Comparison of ENCODE assay signal across 14 cellular contexts in the genomic region with DNA sequence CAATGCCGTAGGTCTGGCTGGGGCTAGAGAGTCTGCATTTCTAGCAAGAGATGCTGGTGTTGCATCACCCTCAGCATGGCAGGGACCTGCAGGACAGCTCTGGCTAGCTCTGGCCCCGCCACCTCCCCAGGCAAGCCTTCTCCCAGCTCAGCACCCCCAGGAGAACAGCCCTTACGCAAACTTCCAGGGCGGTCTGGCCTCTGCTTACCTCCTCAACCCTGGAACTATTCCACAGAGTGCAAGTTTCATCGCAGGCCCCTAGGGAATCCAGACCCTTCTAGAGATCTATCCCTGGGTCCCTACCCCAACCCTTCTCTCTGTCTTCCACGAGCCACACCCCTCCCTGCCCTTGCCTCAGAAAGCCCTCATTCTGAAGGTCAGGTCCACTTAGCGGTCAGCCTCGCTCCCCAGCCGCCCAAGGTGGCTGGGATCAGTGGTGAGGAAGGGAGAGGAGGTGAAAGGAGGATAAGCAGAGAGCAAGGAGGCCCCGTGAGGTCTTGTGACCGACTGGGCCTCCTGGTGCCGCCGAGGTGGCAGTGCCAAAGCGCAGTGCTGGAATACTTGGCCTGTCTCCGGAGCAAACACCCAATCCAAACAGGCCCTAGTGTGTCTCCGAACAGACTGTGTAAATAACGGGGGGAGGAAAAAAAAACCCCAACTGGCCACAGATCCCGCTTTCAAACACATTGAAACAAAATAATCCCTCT.
DNase-seq lines count a peak whose midpoint lies in the region; ATAC-seq and TF ChIP-seq lines count a peak whose summit lies in the region.
"Had no signal": no experiment of that assay in that cellular context is flagged by ENCODE, and none has a peak within 500 bp of the region (broad histone marks: within the 10 kb centered on the region; RNA-seq: fewer than 3 reads in every experiment).

No MANE protein-coding gene starts in this region.

- H3K27ac ChIP-seq in RWPE1, result peak overlapping the region; percentile 73
- H3K27ac ChIP-seq in trophoblast cell (ENCODE audit: low read depth, low read length), result peak overlapping the region; percentile 77
- H3K27ac ChIP-seq: coronary artery, SJSA1 had no signal

- no peaks in the 10 kb centered on the region for H3K27me3 ChIP-seq in trophoblast cell (ENCODE audit: insufficient read depth, low read length)
- H3K27me3 ChIP-seq: SJSA1 had no signal

- WGBS in trophoblast cell (ENCODE audit: extremely low coverage, insufficient coverage, insufficient read length), result no CpG with 5 or more reads among the region's 18 CpGs

- H3K23ac ChIP-seq in trophoblast cell (ENCODE audit: low read length), result no peak overlapping the region

- ATAC-seq in GM21825 (IDR thresholded peaks at IDR 0.05; ENCODE audit: unreplicated experiment) (no peak), HG03457 (IDR thresholded peaks at IDR 0.05; ENCODE audit: unreplicated experiment) (no peak), GM21717 (IDR thresholded peaks at IDR 0.05; ENCODE audit: unreplicated experiment) (no peak)
- ATAC-seq: stimulated activated naive B cell treated with anti-CD40 and anti-IgM and Interleukin-4, amounts not matched to agents 10 μg/mL and 1 μg/mL and 100 μg/mL, for 72 hours had no signal

- CTCF ChIA-PET in RWPE1 (lab: Yijun Ruan, JAX), result no interaction called here

- H2BK12ac ChIP-seq in trophoblast cell (ENCODE audit: low read length), result peak overlapping the region; percentile 68

- no peaks in the 10 kb centered on the region for H3K36me3 ChIP-seq in trophoblast cell (ENCODE audit: control insufficient read depth in 1 of 2, insufficient read depth in 2 of 2, low read length in 2 of 2)
- H3K36me3 ChIP-seq: SJSA1 had no signal

- H3K18ac ChIP-seq in trophoblast cell (ENCODE audit: low read length), result peak overlapping the region; percentile 68

- H2BK120ac ChIP-seq in trophoblast cell (ENCODE audit: insufficient read depth, low read length, poor library complexity), result peak overlapping the region; percentile 92

- POLR2A ChIA-PET in RWPE1 (lab: Yijun Ruan, JAX; ENCODE audit: low non-redundant PET), result no interaction called here

- peak overlapping the region; percentile 95 for H4K91ac ChIP-seq in trophoblast cell (ENCODE audit: low read depth, low read length)

- no peak for TF ChIP-seq CTCF in RWPE1 (conservative IDR thresholded peaks at IDR 0.05; ENCODE audit: low read depth)

- peak overlapping the region; percentile 29 for H3K4me2 ChIP-seq in trophoblast cell (ENCODE audit: low read length)

- H2AFZ ChIP-seq in trophoblast cell (ENCODE audit: insufficient read depth, low read length, poor library complexity), result peak overlapping the region; percentile 56

- H2AK5ac ChIP-seq in trophoblast cell (ENCODE audit: low read length), result peak overlapping the region; percentile 91

- H3K4ac ChIP-seq in trophoblast cell (ENCODE audit: low read depth, low read length), result peak overlapping the region; percentile 48

- no peak overlapping the region for H3K4me3 ChIP-seq in trophoblast cell (ENCODE audit: low read depth, low read length)
- H3K4me3 ChIP-seq: coronary artery, SJSA1 had no signal

- H3K4me1 ChIP-seq in trophoblast cell (ENCODE audit: control insufficient read depth in 1 of 2, insufficient read depth in 2 of 2, low read length in 2 of 2), result peaks cover 18 to 21% of the 10 kb centered on the region in 2 experiments
- H3K4me1 ChIP-seq: SJSA1 had no signal

- H3K9ac ChIP-seq in trophoblast cell (ENCODE audit: low read length), result no peak overlapping the region

- peak overlapping the region; percentile 63 for H4K8ac ChIP-seq in trophoblast cell (ENCODE audit: low read depth, low read length)

- H3K14ac ChIP-seq in trophoblast cell (ENCODE audit: low read length), result peak overlapping the region; percentile 83

- peak overlapping the region; percentile 71 for H2BK5ac ChIP-seq in trophoblast cell (ENCODE audit: low read depth, low read length, poor library complexity)

- DNase-seq in ELF-1 (ENCODE audit: low read depth, low spot score), result peak; percentile 42
- no peak for DNase-seq in RWPE1 (ENCODE audit: low spot score)
- DNase-seq in head of caudate nucleus, result peak in 29 of 42 donors; percentile 24 to 69 (median 46)
- peak in 1 of 2 donors; percentile 35 for DNase-seq in trophoblast cell
- DNase-seq in NCI-H82 treated with DMSO at 0.1 percent for 48 hours (lab: John Stamatoyannopoulos, UW; ENCODE audit: unreplicated experiment), result no peak
- DNase-seq: activated CD4-positive, CD25-positive, alpha-beta regulatory T cell; naive B cell; NCI-H187; stimulated activated naive B cell treated with anti-CD40 and anti-IgM and Interleukin-4, amounts not matched to agents 10 μg/mL and 1 μg/mL and 100 μg/mL, for 72 hours had no signal

- no peaks in the 10 kb centered on the region for H3K9me3 ChIP-seq in trophoblast cell (ENCODE audit: insufficient read depth, low read depth, low read length)
- H3K9me3 ChIP-seq: SJSA1 had no signal

- intact Hi-C loops in head of caudate nucleus (cut with DNase I), result no loop called here

- H4K12ac ChIP-seq in trophoblast cell (ENCODE audit: low read depth, low read length), result no peak overlapping the region

- H3K79me2 ChIP-seq in trophoblast cell (ENCODE audit: control insufficient read depth, insufficient read depth, low read length, poor library complexity), result peaks cover 2% of the 10 kb centered on the region

- H3K79me1 ChIP-seq in trophoblast cell (ENCODE audit: low read length), result peaks cover 10% of the 10 kb centered on the region

Comparison
In these comparisons a context has a peak if more than half of its experiments do, and no peak if none do; other contexts are left out.
1. DNase-seq: peak in ELF-1 (single experiment) and head of caudate nucleus (29 of 42); none in RWPE1 (single experiment) and NCI-H82 treated with DMSO at 0.1 percent for 48 hours (single experiment).